8 cellular contexts compared by ENCODE assay signal in genomic region chr16:2147981-2148671, GRCh38. TPM values are rescaled to one million over a fixed set of nuclear protein-coding genes. Genes with fewer than 3 reads are reported as not detected.
DNase-seq lines count a peak whose midpoint lies in the region; ATAC-seq lines count a peak whose summit lies in the region.

A gene with protein sequence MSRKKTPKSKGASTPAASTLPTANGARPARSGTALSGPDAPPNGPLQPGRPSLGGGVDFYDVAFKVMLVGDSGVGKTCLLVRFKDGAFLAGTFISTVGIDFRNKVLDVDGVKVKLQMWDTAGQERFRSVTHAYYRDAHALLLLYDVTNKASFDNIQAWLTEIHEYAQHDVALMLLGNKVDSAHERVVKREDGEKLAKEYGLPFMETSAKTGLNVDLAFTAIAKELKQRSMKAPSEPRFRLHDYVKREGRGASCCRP (plus strand): TSS chr16:2148625. CDS start chr16:2148784, 159 bp downstream.

- peaks cover 2% of the 10 kb centered on the region for H3K36me3 Mint-ChIP-seq in activated naive CD8-positive, alpha-beta T cell

- no peaks in the 10 kb centered on the region for H3K9me3 Mint-ChIP-seq in activated naive CD8-positive, alpha-beta T cell (ENCODE audit: low read depth)

- peak within 1 kb of the TSS; percentile 44 for H3K4me3 Mint-ChIP-seq in activated naive CD8-positive, alpha-beta T cell

- H3K27ac Mint-ChIP-seq in activated naive CD8-positive, alpha-beta T cell = no peak within 1 kb of the TSS

- no peaks in the 10 kb centered on the region for H3K27me3 Mint-ChIP-seq in activated naive CD8-positive, alpha-beta T cell

- DNase-seq in DMS153 treated with DMSO at 0.1 percent for 48 hours (lab: John Stamatoyannopoulos, UW; ENCODE audit: unreplicated experiment) (peak; percentile 79), RKO (ENCODE audit: low spot score) (peak; percentile 58), glomerular visceral epithelial cell (ENCODE audit: extremely low spot score) (peak; percentile 68), occipital lobe (lab: John Stamatoyannopoulos, UW) (peak; percentile 56)
- no peak for DNase-seq in Jurkat, Clone E6-1 (ENCODE audit: low read depth, low spot score)

- ATAC-seq in HG02840 (IDR thresholded peaks at IDR 0.05; ENCODE audit: low FRiP score, unreplicated experiment) (no peak), GM18868 (IDR thresholded peaks at IDR 0.05; ENCODE audit: unreplicated experiment) (no peak)

- peaks cover 16% of the 10 kb centered on the region for H3K4me1 Mint-ChIP-seq in activated naive CD8-positive, alpha-beta T cell (ENCODE audit: low read depth)

- peak within 1 kb of the TSS; percentile 56 for H3K4me3 ChIP-seq in Jurkat, Clone E6-1 (ENCODE audit: low read length)

RNA-seq across cellular contexts. Expression of the gene that starts here (rescaled TPM):
- 17.0 TPM for polyA plus RNA-seq in Jurkat, Clone E6-1 (2012; ENCODE audit: insufficient read depth, insufficient read length)
- total RNA-seq in occipital lobe = 5.8 TPM
